8 cellular contexts compared by ENCODE assay signal in the genomic region with DNA sequence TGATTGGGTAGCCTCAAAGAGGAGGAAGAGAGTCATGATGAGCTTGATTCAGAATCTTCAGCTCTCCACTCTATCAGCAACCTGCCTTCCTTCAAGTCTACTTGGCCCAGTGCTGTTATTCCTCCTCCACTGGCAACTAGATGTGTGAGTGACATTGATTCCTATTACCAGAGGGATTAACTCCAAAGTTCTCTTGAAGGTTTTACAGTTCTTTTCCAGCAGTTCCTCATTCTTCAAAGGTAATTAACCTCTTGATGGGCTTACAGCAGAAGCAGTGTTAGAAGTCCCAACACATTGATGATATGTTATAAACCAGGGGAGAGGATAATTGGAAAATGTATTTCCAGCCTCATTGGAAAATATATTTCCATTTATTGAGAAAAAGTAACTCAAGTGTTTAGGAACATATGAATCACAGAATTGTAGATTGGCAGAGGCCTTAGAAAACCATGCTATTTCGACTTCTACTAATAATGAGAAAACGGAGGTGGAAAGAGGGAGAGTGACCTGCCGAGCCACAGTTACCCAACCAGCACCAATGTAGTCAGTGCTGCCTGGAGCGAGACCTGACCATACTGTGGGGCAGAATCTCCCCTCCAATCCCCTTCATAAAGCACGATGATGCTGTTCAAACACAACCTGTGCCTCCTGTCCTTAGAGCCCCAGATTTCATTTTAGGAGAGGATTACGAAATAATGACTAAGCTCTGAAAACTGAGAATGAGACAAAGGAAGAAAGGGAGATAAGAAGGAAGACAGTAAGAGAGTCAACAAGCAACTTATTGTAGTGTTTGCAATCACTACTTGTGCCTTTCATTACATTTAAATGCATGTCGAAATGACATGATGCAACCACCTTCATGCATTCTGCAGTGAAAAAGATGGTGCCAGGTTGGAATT.
DNase-seq lines count a peak whose midpoint lies in the region; ATAC-seq, FAIRE-seq and TF ChIP-seq lines count a peak whose summit lies in the region.

No MANE protein-coding gene starts in this region.

- H3K4me1 ChIP-seq in body of pancreas: peaks cover 6% of the 10 kb centered on the region

- no peak overlapping the region for H3K27ac ChIP-seq in body of pancreas

- TF ChIP-seq CTCF in cardiac fibroblast (IDR thresholded peaks at IDR 0.05; ENCODE audit: low read depth, low read length): no peak
- TF ChIP-seq CTCF in body of pancreas (IDR thresholded peaks at IDR 0.05): no peak
- no peak for TF ChIP-seq CTCF in endothelial cell (IDR thresholded peaks at IDR 0.05; ENCODE audit: unreplicated experiment)

- no peaks in the 10 kb centered on the region for H3K36me3 Mint-ChIP-seq in endothelial cell (ENCODE audit: low read depth, unreplicated experiment)

- no peaks in the 10 kb centered on the region for H3K27me3 Mint-ChIP-seq in endothelial cell (ENCODE audit: unreplicated experiment)

- TF ChIP-seq POLR2A in GM12891 (IDR thresholded peaks at IDR 0.05; ENCODE audit: low read depth, low read length) (peak; percentile 61; the same call in 1 of the 2 replicates), body of pancreas (IDR thresholded peaks at IDR 0.05) (no peak)

- FAIRE-seq in GM12891 (lab: Jason Lieb, UNC): peak; percentile 94

- H3K9me3 Mint-ChIP-seq in endothelial cell (ENCODE audit: unreplicated experiment): no peaks in the 10 kb centered on the region

- H3K4me1 Mint-ChIP-seq in endothelial cell (ENCODE audit: unreplicated experiment): no peaks in the 10 kb centered on the region

- no peaks in the 10 kb centered on the region for H3K36me3 ChIP-seq in body of pancreas (replicated peaks in 1 of 2; ENCODE audit: insufficient read depth in 1 of 2, low read depth in 2 of 2)

- no peak overlapping the region for H3K27ac Mint-ChIP-seq in endothelial cell (ENCODE audit: unreplicated experiment)

- no peak for DNase-seq in GM12891 (ENCODE audit: insufficient read length, low spot score)
- peak; percentile 80 to 84 for DNase-seq in cardiac fibroblast (ENCODE audit: low read depth in 2 of 2)
- DNase-seq in SHP77 treated with DMSO at 0.1 percent for 48 hours (lab: John Stamatoyannopoulos, UW): no peak
- no peak for DNase-seq in body of pancreas
- no peak for DNase-seq in DMS79 (lab: John Stamatoyannopoulos, UW)
- no peak for DNase-seq in endothelial cell (ENCODE audit: low spot score)

- intact Hi-C loops in body of pancreas (cut with DNase I): no loop called here

- ATAC-seq in GM21381 (IDR thresholded peaks at IDR 0.05; ENCODE audit: unreplicated experiment) (peak; percentile 79), HG03521 (IDR thresholded peaks at IDR 0.05; ENCODE audit: unreplicated experiment) (peak; percentile 68), body of pancreas (no peak)

- WGBS in body of pancreas, 2 donors: 88 to 93% methylated on average over 7 of the region's 7 CpGs

- no peaks in the 10 kb centered on the region for H3K9me3 ChIP-seq in body of pancreas

- H3K4me3 Mint-ChIP-seq in endothelial cell (ENCODE audit: unreplicated experiment): no peak overlapping the region

- H3K27me3 ChIP-seq in body of pancreas: no peaks in the 10 kb centered on the region

- H3K4me3 ChIP-seq in cardiac fibroblast (replicated peaks in 1 of 2; ENCODE audit: low read depth in 2 of 2, low read length in 2 of 2) (no peak overlapping the region), body of pancreas (no peak overlapping the region)

TF ChIP-seq in GM12891, 5 proteins besides CTCF, POLR2A, EP300 and RAD21:
- TF ChIP-seq POU2F2 (IDR thresholded peaks at IDR 0.05; ENCODE audit: low read depth, low read length): peak; percentile 79
- peak; percentile 76 for TF ChIP-seq SPI1 (IDR thresholded peaks at IDR 0.05; ENCODE audit: low read depth, low read length)
- peak; percentile 76 for TF ChIP-seq PAX5 (IDR thresholded peaks at IDR 0.05; ENCODE audit: insufficient read depth, low read length, severe bottlenecking)
- TF ChIP-seq TAF1 (IDR thresholded peaks at IDR 0.05; ENCODE audit: low read depth, low read length): no peak
- 0 out of 2 replicates have a peak, but pooled peaks have one; percentile 32 for TF ChIP-seq POLR2AphosphoS5 (IDR thresholded peaks at IDR 0.05; ENCODE audit: low read depth, low read length)

Comparison
In these comparisons a context has a peak if more than half of its experiments do, and no peak if none do; other contexts are left out.
1. DNase-seq: peak in cardiac fibroblast (2 of 2); none in GM12891 (single experiment), SHP77 treated with DMSO at 0.1 percent for 48 hours (single experiment), body of pancreas (0 of 4), DMS79 (single experiment) and endothelial cell (single experiment).